15 cellular contexts compared by ENCODE assay signal in the genomic region with DNA sequence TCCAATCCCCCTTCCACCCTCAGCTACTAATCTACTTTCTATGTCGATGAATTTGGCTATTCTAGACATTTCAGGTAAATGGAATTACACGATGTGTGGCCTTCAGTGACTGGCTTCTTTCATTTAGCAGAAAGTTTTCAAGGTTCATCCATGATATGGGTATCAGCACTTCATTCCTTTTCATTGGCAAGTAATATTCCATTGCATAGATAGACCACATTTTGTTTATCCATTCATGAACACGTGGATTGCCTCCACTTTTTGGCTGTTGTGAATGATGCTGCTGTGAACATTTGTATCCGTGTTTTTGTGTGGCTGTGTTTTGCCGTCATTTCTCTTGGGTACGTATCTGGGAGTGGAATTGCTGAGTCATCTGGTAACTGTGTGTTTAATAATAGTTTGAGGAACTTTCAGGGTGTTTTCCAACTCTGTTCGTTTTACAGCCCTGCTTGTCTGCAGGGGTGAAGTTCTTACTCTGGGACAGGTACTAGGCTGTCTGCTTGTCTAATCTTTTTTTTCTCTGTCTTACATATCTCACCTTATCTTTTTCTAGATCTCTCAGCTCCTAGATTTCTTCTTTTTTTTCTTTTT. TPM values are rescaled to one million over a fixed set of nuclear protein-coding genes. Genes with fewer than 3 reads are reported as not detected.
DNase-seq lines count a peak whose midpoint lies in the region; ATAC-seq and TF ChIP-seq lines count a peak whose summit lies in the region.
"Had no signal": no experiment of that assay in that cellular context is flagged by ENCODE, and none has a peak within 500 bp of the region (broad histone marks: within the 10 kb centered on the region; RNA-seq: fewer than 3 reads in every experiment).

No MANE protein-coding gene starts in this region.

- H3K9ac ChIP-seq in GM23248 (no peak overlapping the region), trophoblast cell (ENCODE audit: low read length) (no peak overlapping the region)
- H3K9ac ChIP-seq: BLaER1 had no signal

- H4K91ac ChIP-seq in trophoblast cell (ENCODE audit: low read depth, low read length) = no peak overlapping the region

- peaks cover 4% of the 10 kb centered on the region for H3K79me1 ChIP-seq in trophoblast cell (ENCODE audit: low read length)

- H3K14ac ChIP-seq in trophoblast cell (ENCODE audit: low read length) = no peak overlapping the region

- WGBS in GM23248 (ENCODE audit: low coverage in 1 of 2, low lambda C conversion rate in 2 of 2, missing lambda C conversion rate in 2 of 2), 2 experiments = 57% methylated on average over 7 of the region's 7 CpGs
- no CpG with 5 or more reads among the region's 7 CpGs for WGBS in trophoblast cell (ENCODE audit: extremely low coverage, insufficient coverage, insufficient read length)
- WGBS in heart right ventricle, 2 donors = 72 to 92% methylated on average over 7 of the region's 7 CpGs

- H4K12ac ChIP-seq in trophoblast cell (ENCODE audit: low read depth, low read length) = no peak overlapping the region

- H4K20me1 ChIP-seq in GM23248 (ENCODE audit: insufficient read depth) = no peaks in the 10 kb centered on the region
- H4K20me1 ChIP-seq: BLaER1 had no signal

- ATAC-seq in heart right ventricle = no peak
- ATAC-seq: activated naive CD8-positive, alpha-beta T cell treated with anti-CD3 and anti-CD28 coated beads, Interleukin-2, amount 50 U/mL, for 24 hours had no signal

- H3K27me3 ChIP-seq in GM23248 (replicated peaks; ENCODE audit: insufficient read depth) (no peaks in the 10 kb centered on the region), trophoblast cell (ENCODE audit: insufficient read depth, low read length) (no peaks in the 10 kb centered on the region), heart right ventricle (no peaks in the 10 kb centered on the region), SJCRH30 (no peaks in the 10 kb centered on the region)
- H3K27me3 ChIP-seq: BLaER1 had no signal

- no peak overlapping the region for H2BK120ac ChIP-seq in trophoblast cell (ENCODE audit: insufficient read depth, low read length, poor library complexity)

- H3K36me3 ChIP-seq in GM23248 (ENCODE audit: low read depth) = peaks cover 14% of the 10 kb centered on the region; the same call in 1 of the 2 replicates
- peaks cover 32 to 38% of the 10 kb centered on the region in 2 experiments for H3K36me3 ChIP-seq in trophoblast cell (ENCODE audit: control insufficient read depth in 1 of 2, insufficient read depth in 2 of 2, low read length in 2 of 2)
- peaks cover 0 to 82% (median 33%) of the 10 kb centered on the region in 9 donors for H3K36me3 ChIP-seq in heart right ventricle
- H3K36me3 ChIP-seq in SJCRH30 = peaks cover 16% of the 10 kb centered on the region

- peak; percentile 24 for DNase-seq in GM23248
- peak; percentile 17 for DNase-seq in SKM-1 (lab: John Stamatoyannopoulos, UW; ENCODE audit: unreplicated experiment)
- DNase-seq in trophoblast cell = peak; percentile 8 to 55
- DNase-seq in heart right ventricle = no peak
- no peak for DNase-seq in SJCRH30
- DNase-seq: activated CD4-positive, alpha-beta T cell treated with anti-CD3 and anti-CD28 coated beads, Interleukin-2, amount 10 ng/mL, durations not matched to agents 24 days and 14 days; activated naive CD8-positive, alpha-beta T cell treated with anti-CD3 and anti-CD28 coated beads, Interleukin-2, amount 50 U/mL, for 24 hours; activated T-cell treated with anti-CD3 and anti-CD28 coated beads, Interleukin-2, amount 50 U/mL, for 24 hours; caudate nucleus; DMS53; effector memory CD4-positive, alpha-beta T cell; H9; NCI-H1092 treated with DMSO at 0.1 percent for 48 hours; NCI-H774 had no signal

- no peak overlapping the region for H3K18ac ChIP-seq in trophoblast cell (ENCODE audit: low read length)

- no peak overlapping the region for H4K8ac ChIP-seq in trophoblast cell (ENCODE audit: low read depth, low read length)

- H3K23ac ChIP-seq in trophoblast cell (ENCODE audit: low read length) = no peak overlapping the region

- H2BK12ac ChIP-seq in trophoblast cell (ENCODE audit: low read length) = no peak overlapping the region

- H3K4me3 ChIP-seq in GM23248 (no peak overlapping the region), trophoblast cell (ENCODE audit: low read depth, low read length) (no peak overlapping the region), heart right ventricle (no peak overlapping the region), SJCRH30 (no peak overlapping the region)
- H3K4me3 ChIP-seq: BLaER1 had no signal

- H3K9me3 ChIP-seq in GM23248 (ENCODE audit: low read depth) (no peaks in the 10 kb centered on the region), trophoblast cell (ENCODE audit: insufficient read depth, low read depth, low read length) (no peaks in the 10 kb centered on the region), heart right ventricle (no peaks in the 10 kb centered on the region), SJCRH30 (replicated peaks) (0 out of 2 replicates have a peak, but pooled peaks cover 4% of the 10 kb centered on the region)
- H3K9me3 ChIP-seq: BLaER1 had no signal

- H2AFZ ChIP-seq in GM23248 = no peak overlapping the region
- no peak overlapping the region for H2AFZ ChIP-seq in trophoblast cell (ENCODE audit: insufficient read depth, low read length, poor library complexity)

- no peak overlapping the region for H2AK5ac ChIP-seq in trophoblast cell (ENCODE audit: low read length)

- TF ChIP-seq CTCF in heart right ventricle (IDR thresholded peaks at IDR 0.05) = no peak

- no peaks in the 10 kb centered on the region for H3K9me2 ChIP-seq in GM23248 (ENCODE audit: insufficient read depth)

- H3K4me2 ChIP-seq in GM23248 (ENCODE audit: unreplicated experiment) (no peak overlapping the region), trophoblast cell (ENCODE audit: low read length) (no peak overlapping the region)
- H3K4me2 ChIP-seq: BLaER1 had no signal

- H3K4me1 ChIP-seq in GM23248 (ENCODE audit: insufficient read depth) (no peaks in the 10 kb centered on the region), trophoblast cell (ENCODE audit: control insufficient read depth in 1 of 2, insufficient read depth in 2 of 2, low read length in 2 of 2) (peaks cover 11% of the 10 kb centered on the region in 2 experiments), heart right ventricle (no peaks in the 10 kb centered on the region), SJCRH30 (no peaks in the 10 kb centered on the region)
- H3K4me1 ChIP-seq: BLaER1 had no signal

- no peak overlapping the region for H2BK5ac ChIP-seq in trophoblast cell (ENCODE audit: low read depth, low read length, poor library complexity)

- H3K79me2 ChIP-seq in GM23248 (ENCODE audit: insufficient read depth) = no peaks in the 10 kb centered on the region
- peaks cover 2% of the 10 kb centered on the region for H3K79me2 ChIP-seq in trophoblast cell (ENCODE audit: control insufficient read depth, insufficient read depth, low read length, poor library complexity)

- intact Hi-C loops in heart right ventricle (cut with DNase I) = no loop called here

- in situ Hi-C loops in GM23248 (cut with MboI) = no loop called here

- H3K4ac ChIP-seq in trophoblast cell (ENCODE audit: low read depth, low read length) = no peak overlapping the region

- no peaks in the 10 kb centered on the region for H3F3A ChIP-seq in GM23248 (ENCODE audit: insufficient read depth)

- no peak overlapping the region for H3K27ac ChIP-seq in GM23248
- H3K27ac ChIP-seq in trophoblast cell (ENCODE audit: low read depth, low read length) = no peak overlapping the region
- H3K27ac ChIP-seq in heart right ventricle = no peak overlapping the region
- H3K27ac ChIP-seq in SJCRH30 = no peak overlapping the region
- H3K27ac ChIP-seq: BLaER1 had no signal

RNA-seq across cellular contexts. Expression of a gene that starts 32.5 kb away (rescaled TPM):
- 10.2 and 11.6 TPM in 2 replicates for total RNA-seq in GM23248 (2014; rRNA removed; shearing (Covaris generic))
- polyA plus RNA-seq in GM23248 (2016; fragmentation: Nextera tagmentation; extraction: Ambion mirVana) (4.0 and 4.9 TPM in 2 replicates), heart right ventricle (10 to 100 TPM; 13.8 to 21.4 TPM)
- 25.7 and 26.0 TPM in 2 replicates for polyA plus RNA-seq in trophoblast cell (2013)
- total RNA-seq in heart right ventricle = 10 to 100 TPM; 24.8 to 45.3 (median 33.7) TPM
- 16.5 and 16.8 TPM in 2 replicates for total RNA-seq in SJCRH30 (2014; rRNA removed; shearing (Covaris generic))

RNA-seq across cellular contexts. Expression of a gene that starts 38.3 kb away (rescaled TPM):
- 0.38 TPM in 1 of 2 replicates, not detected in the other for total RNA-seq in GM23248 (2014; rRNA removed; shearing (Covaris generic))
- polyA plus RNA-seq in GM23248 (2016; fragmentation: Nextera tagmentation; extraction: Ambion mirVana) = 0.06 TPM in 1 of 2 replicates, not detected in the other
- 0.12 and 0.18 TPM in 2 replicates for polyA plus RNA-seq in trophoblast cell (2013)
- total RNA-seq in heart right ventricle = 1 to 10 TPM in 5 of 10 donors, under 1 TPM in 5; 0.27 to 2.0 (median 1.1) TPM
- polyA plus RNA-seq in heart right ventricle = 1 to 10 TPM; 1.2 to 1.8 TPM
- 0.13 TPM in 1 of 2 replicates, not detected in the other for total RNA-seq in SJCRH30 (2014; rRNA removed; shearing (Covaris generic))
- total RNA-seq: activated CD4-positive, alpha-beta T cell treated with anti-CD3 and anti-CD28 coated beads, Interleukin-2, amount 10 ng/mL, durations not matched to agents 24 days and 14 days had no signal

RNA-seq across cellular contexts. Expression of a gene that starts 39.1 kb away (rescaled TPM):
- total RNA-seq in GM23248 (2014; rRNA removed; shearing (Covaris generic)) = not detected in 2 replicates
- polyA plus RNA-seq in GM23248 (2016; fragmentation: Nextera tagmentation; extraction: Ambion mirVana) (0.11 TPM in 1 of 2 replicates, not detected in the other), heart right ventricle (1,000 to 10,000 TPM; 2,078 to 4,353 TPM)
- 0.03 TPM in 1 of 2 replicates, not detected in the other for polyA plus RNA-seq in trophoblast cell (2013)
- 1,000 to 10,000 TPM; 3,088 to 7,765 (median 4,540) TPM for total RNA-seq in heart right ventricle
- 3.9 and 4.6 TPM in 2 replicates for total RNA-seq in SJCRH30 (2014; rRNA removed; shearing (Covaris generic))
- total RNA-seq: activated CD4-positive, alpha-beta T cell treated with anti-CD3 and anti-CD28 coated beads, Interleukin-2, amount 10 ng/mL, durations not matched to agents 24 days and 14 days; H9 had no signal

RNA-seq across cellular contexts. Expression of a gene that starts 57.0 kb away (rescaled TPM):
- not detected in 2 replicates for total RNA-seq in GM23248 (2014; rRNA removed; shearing (Covaris generic))
- polyA plus RNA-seq in GM23248 (2016; fragmentation: Nextera tagmentation; extraction: Ambion mirVana) (not detected in 2 replicates), heart right ventricle (under 1 TPM in 1 of 2 donors, not detected in 1; 0.16 TPM)
- polyA plus RNA-seq in trophoblast cell (2013) = 1.7 and 1.9 TPM in 2 replicates
- total RNA-seq in heart right ventricle = under 1 TPM in 2 of 10 donors, not detected in 8; 0.14 TPM
- total RNA-seq in SJCRH30 (2014; rRNA removed; shearing (Covaris generic)) = not detected in 2 replicates
- total RNA-seq: activated CD4-positive, alpha-beta T cell treated with anti-CD3 and anti-CD28 coated beads, Interleukin-2, amount 10 ng/mL, durations not matched to agents 24 days and 14 days had no signal

Comparison
In these comparisons a context has a peak if more than half of its experiments do, and no peak if none do; other contexts are left out.
1. DNase-seq: peak in GM23248 (single experiment), SKM-1 (single experiment) and trophoblast cell (2 of 2); none in heart right ventricle (0 of 2) and SJCRH30 (0 of 2).
2. RNA of a gene that starts 39.1 kb away (total RNA-seq): 3,088 to 7,765 TPM in heart right ventricle; 3.9 to 4.6 TPM in SJCRH30 and not detected in GM23248; every median in the first group is over 100 times any median in the second.